ENCODE assay signal across 1 cellular context in genomic region chr17:6578491-6578890, GRCh38.
TF ChIP-seq lines count a peak whose summit lies in the region.

No MANE protein-coding gene starts in this region.

TF ChIP-seq in WTC11, 78 proteins besides CTCF, POLR2A, EP300 and RAD21 (continued from another document):
- TF ChIP-seq ZNF425 (CRISPR knock-in tag; conservative IDR thresholded peaks at IDR 0.05): no peak
- TF ChIP-seq NR2C2 (CRISPR knock-in tag; IDR thresholded peaks at IDR 0.05): no peak
- no peak for TF ChIP-seq ETV6 (CRISPR knock-in tag; IDR thresholded peaks at IDR 0.05)
- no peak for TF ChIP-seq ZNF121 (CRISPR knock-in tag; IDR thresholded peaks at IDR 0.05)
- TF ChIP-seq CDX4 (CRISPR knock-in tag; IDR thresholded peaks at IDR 0.05; ENCODE audit: borderline replicate concordance): no peak
- TF ChIP-seq SMAD4 (CRISPR knock-in tag; IDR thresholded peaks at IDR 0.05): no peak
